ENCODE assay signal across 19 cellular contexts in genomic region chr6:26149240-26149639, GRCh38.
DNase-seq lines count a peak whose midpoint lies in the region; ATAC-seq, FAIRE-seq and TF ChIP-seq lines count a peak whose summit lies in the region.
"Had no signal": no experiment of that assay in that cellular context is flagged by ENCODE, and none has a peak within 500 bp of the region (broad histone marks: within the 10 kb centered on the region; RNA-seq: fewer than 3 reads in every experiment).

No MANE protein-coding gene starts in this region.

- DNase-seq in A673 (ENCODE audit: low spot score) (no peak), GM18507 (ENCODE audit: extremely low spot score, insufficient read length, low read depth) (no peak), SK-N-MC (ENCODE audit: low read depth, low spot score) (no peak), posterior vena cava (ENCODE audit: low spot score) (no peak)
- DNase-seq in stimulated activated naive B cell treated with anti-CD40 and anti-IgM and Interleukin-4, amounts not matched to agents 10 μg/mL and 1 μg/mL and 100 μg/mL, for 72 hours = no peak
- DNase-seq: 8988T; CD4-positive, alpha-beta T cell; COR-L47; DMS153; DND-41; H9 had no signal

- peak overlapping the region; percentile 25 for H3K27ac Mint-ChIP-seq in stimulated activated naive B cell treated with anti-CD40 and anti-IgM and Interleukin-4, amounts not matched to agents 10 μg/mL and 1 μg/mL and 100 μg/mL, for 72 hours
- H3K27ac Mint-ChIP-seq: B cell; CD4-positive, alpha-beta T cell; GM23338; H9 had no signal

- ATAC-seq in stimulated activated naive B cell treated with anti-CD40 and anti-IgM and Interleukin-4, amounts not matched to agents 10 μg/mL and 1 μg/mL and 100 μg/mL, for 72 hours (replicated peaks) = peak; percentile 55 to 57
- no peak for ATAC-seq in HG03432 (IDR thresholded peaks at IDR 0.05; ENCODE audit: unreplicated experiment)
- no peak for ATAC-seq in HG02938 (IDR thresholded peaks at IDR 0.05; ENCODE audit: unreplicated experiment)
- ATAC-seq: GM23338, HCT116 had no signal

- H3K4me3 Mint-ChIP-seq in stimulated activated naive B cell treated with anti-CD40 and anti-IgM and Interleukin-4, amounts not matched to agents 10 μg/mL and 1 μg/mL and 100 μg/mL, for 72 hours = no peak overlapping the region
- H3K4me3 Mint-ChIP-seq: B cell; CD14-positive monocyte; CD4-positive, alpha-beta T cell; GM23338; H9 had no signal

- no peak overlapping the region for H3K9ac ChIP-seq in SK-N-MC (ENCODE audit: insufficient read length)
- H3K9ac ChIP-seq: BLaER1 treated with 17β-estradiol and CSF1 and Interleukin-3, amounts not matched to agents 10 nM and 100 nM had no signal

- POLR2A ChIA-PET in A673 (lab: Charles Lee; ENCODE audit: low non-redundant PET) = no interaction called here

- H3K9me3 ChIP-seq in A673 (ENCODE audit: low read depth, low read length, poor library complexity, severe bottlenecking) = no peaks in the 10 kb centered on the region
- H3K9me3 ChIP-seq in SK-N-MC (ENCODE audit: low read depth, low read length) = no peaks in the 10 kb centered on the region

- H3K27me3 ChIP-seq in A673 (replicated peaks; ENCODE audit: insufficient read depth, low read depth, low read length, poor library complexity) = no peaks in the 10 kb centered on the region
- H3K27me3 ChIP-seq: BLaER1 treated with 17β-estradiol and CSF1 and Interleukin-3, amounts not matched to agents 10 nM and 100 nM had no signal

- no peaks in the 10 kb centered on the region for H3K4me1 ChIP-seq in A673 (ENCODE audit: insufficient read depth, low read length, poor library complexity, severe bottlenecking)

- BruUV-seq in A673 (replicated peaks; lab: Mats Ljungman, UMichigan) = no TSS peak

- H3K4me1 Mint-ChIP-seq in stimulated activated naive B cell treated with anti-CD40 and anti-IgM and Interleukin-4, amounts not matched to agents 10 μg/mL and 1 μg/mL and 100 μg/mL, for 72 hours = peaks cover 11 to 13% of the 10 kb centered on the region in 2 donors
- H3K4me1 Mint-ChIP-seq: B cell, GM23338 had no signal

- H3K4me3 ChIP-seq in A673 (ENCODE audit: low read depth, low read length, poor library complexity, severe bottlenecking) (no peak overlapping the region), SK-N-MC (no peak overlapping the region)
- H3K4me3 ChIP-seq: BLaER1 treated with 17β-estradiol and CSF1 and Interleukin-3, amounts not matched to agents 10 nM and 100 nM; GM23338 had no signal

- CTCF ChIA-PET in A673 (lab: Charles Lee) = no interaction called here

- H3K27me3 Mint-ChIP-seq in stimulated activated naive B cell treated with anti-CD40 and anti-IgM and Interleukin-4, amounts not matched to agents 10 μg/mL and 1 μg/mL and 100 μg/mL, for 72 hours = no peaks in the 10 kb centered on the region
- H3K27me3 Mint-ChIP-seq: B cell; CD4-positive, alpha-beta T cell had no signal

- intact Hi-C loops in A673 (cut with micrococcal nuclease; ENCODE audit: unreplicated experiment) = no loop called here
- intact Hi-C loops in posterior vena cava (cut with DNase I) = no loop called here

- H3K36me3 ChIP-seq in A673 (ENCODE audit: insufficient read depth, low read length, poor library complexity, severe bottlenecking) = no peaks in the 10 kb centered on the region
- peaks cover 4% of the 10 kb centered on the region; the same call in 1 of the 2 replicates for H3K36me3 ChIP-seq in SK-N-MC (ENCODE audit: insufficient read depth, low read length)
- H3K36me3 ChIP-seq: BLaER1 treated with 17β-estradiol and CSF1 and Interleukin-3, amounts not matched to agents 10 nM and 100 nM had no signal

- H3K27ac ChIP-seq in A673 (ENCODE audit: low read depth, low read length, poor library complexity, severe bottlenecking) = peak overlapping the region; percentile 10
- 0 out of 2 replicates have a peak overlapping the region, but pooled peaks have one; percentile 67 for H3K27ac ChIP-seq in SK-N-MC
- H3K27ac ChIP-seq: BLaER1 treated with 17β-estradiol and CSF1 and Interleukin-3, amounts not matched to agents 10 nM and 100 nM had no signal

- peak; percentile 56 for FAIRE-seq in GM18507 (lab: Jason Lieb, UNC)
- FAIRE-seq: G401.6 had no signal

- no peak for TF ChIP-seq CTCF in A673 (conservative IDR thresholded peaks at IDR 0.05; ENCODE audit: low read depth, low read length)

- peaks cover 15 to 31% of the 10 kb centered on the region in 2 donors for H3K36me3 Mint-ChIP-seq in stimulated activated naive B cell treated with anti-CD40 and anti-IgM and Interleukin-4, amounts not matched to agents 10 μg/mL and 1 μg/mL and 100 μg/mL, for 72 hours
- H3K36me3 Mint-ChIP-seq: CD14-positive monocyte had no signal

- H3K9me3 Mint-ChIP-seq in stimulated activated naive B cell treated with anti-CD40 and anti-IgM and Interleukin-4, amounts not matched to agents 10 μg/mL and 1 μg/mL and 100 μg/mL, for 72 hours = no peaks in the 10 kb centered on the region
- H3K9me3 Mint-ChIP-seq: CD4-positive, alpha-beta T cell; GM23338; H9 had no signal

Comparison
In these comparisons a context has a peak if more than half of its experiments do, and no peak if none do; other contexts are left out.
1. ATAC-seq: peak in stimulated activated naive B cell treated with anti-CD40 and anti-IgM and Interleukin-4, amounts not matched to agents 10 μg/mL and 1 μg/mL and 100 μg/mL, for 72 hours (2 of 2); none in HG03432 (single experiment) and HG02938 (single experiment).